ENCODE assay signal across 1 cellular context in genomic region chr13:68056816-68057710, GRCh38.
TF ChIP-seq lines count a peak whose summit lies in the region.

No MANE protein-coding gene starts in this region.

TF ChIP-seq in HepG2, 621 proteins besides CTCF, POLR2A, EP300 and RAD21 (continued from another document):
- no peak for TF ChIP-seq GPBP1L1 (CRISPR knock-in tag; IDR thresholded peaks at IDR 0.05)
- TF ChIP-seq MTERF4 (CRISPR knock-in tag; IDR thresholded peaks at IDR 0.05), result no peak
- TF ChIP-seq ZNF703 (CRISPR knock-in tag; IDR thresholded peaks at IDR 0.05; ENCODE audit: borderline replicate concordance), result no peak
- TF ChIP-seq HMG20A (CRISPR knock-in tag; IDR thresholded peaks at IDR 0.05; ENCODE audit: borderline replicate concordance), result peak; percentile 43; the same call in 1 of the 2 replicates
- no peak for TF ChIP-seq ZNF281 (CRISPR knock-in tag; IDR thresholded peaks at IDR 0.05; ENCODE audit: borderline replicate concordance)
- TF ChIP-seq ZNF383 (CRISPR knock-in tag; IDR thresholded peaks at IDR 0.05; ENCODE audit: borderline replicate concordance), result no peak
- no peak for TF ChIP-seq REST (IDR thresholded peaks at IDR 0.05; ENCODE audit: borderline replicate concordance in 1 of 2, low read depth in 1 of 2, low read length in 2 of 2)
- no peak for TF ChIP-seq FOXK2 (IDR thresholded peaks at IDR 0.05)
- no peak for TF ChIP-seq GZF1 (CRISPR knock-in tag; IDR thresholded peaks at IDR 0.05)
- no peak for TF ChIP-seq TOPORS (CRISPR knock-in tag; IDR thresholded peaks at IDR 0.05)
- TF ChIP-seq TBX2 (CRISPR knock-in tag; IDR thresholded peaks at IDR 0.05; ENCODE audit: borderline replicate concordance), result no peak
- no peak for TF ChIP-seq ZNF567 (CRISPR knock-in tag; IDR thresholded peaks at IDR 0.05; ENCODE audit: borderline replicate concordance)
- no peak for TF ChIP-seq EZH2 (conservative IDR thresholded peaks at IDR 0.05; ENCODE audit: low read depth, low read length)
- no peak for TF ChIP-seq ZBTB44 (CRISPR knock-in tag; IDR thresholded peaks at IDR 0.05)
- no peak for TF ChIP-seq PHF20 (CRISPR knock-in tag; IDR thresholded peaks at IDR 0.05)
- TF ChIP-seq ZZZ3 (CRISPR knock-in tag; IDR thresholded peaks at IDR 0.05; ENCODE audit: borderline replicate concordance), result no peak
- TF ChIP-seq SP1 (IDR thresholded peaks at IDR 0.05), result no peak
- no peak for TF ChIP-seq SP1 (CRISPR knock-in tag; IDR thresholded peaks at IDR 0.05)
- no peak for TF ChIP-seq RNF219 (CRISPR knock-in tag; IDR thresholded peaks at IDR 0.05)
- TF ChIP-seq ZFAT (CRISPR knock-in tag; conservative IDR thresholded peaks at IDR 0.05), result no peak
- TF ChIP-seq ZNF782 (CRISPR knock-in tag; IDR thresholded peaks at IDR 0.05; ENCODE audit: borderline replicate concordance), result no peak
- no peak for TF ChIP-seq JARID2 (CRISPR knock-in tag; IDR thresholded peaks at IDR 0.05; ENCODE audit: insufficient replicate concordance)
- no peak for TF ChIP-seq SMAD3 (CRISPR knock-in tag; IDR thresholded peaks at IDR 0.05)
- no peak for TF ChIP-seq MIXL1 (CRISPR knock-in tag; IDR thresholded peaks at IDR 0.05)
- peak; percentile 40; the same call in 1 of the 2 replicates for TF ChIP-seq KDM1A (CRISPR knock-in tag; IDR thresholded peaks at IDR 0.05)
- TF ChIP-seq ZNF574 (CRISPR knock-in tag; IDR thresholded peaks at IDR 0.05), result no peak
- no peak for TF ChIP-seq PAWR (CRISPR knock-in tag; IDR thresholded peaks at IDR 0.05; ENCODE audit: borderline replicate concordance)
- no peak for TF ChIP-seq CREB1 (IDR thresholded peaks at IDR 0.05)
- TF ChIP-seq CREB1 (CRISPR knock-in tag; IDR thresholded peaks at IDR 0.05), result no peak; the same call in 1 of the 2 replicates
- TF ChIP-seq FOXA1 (IDR thresholded peaks at IDR 0.05), result no peak
- TF ChIP-seq FOXA1 (CRISPR knock-in tag; IDR thresholded peaks at IDR 0.05), result peak; percentile 65
- peak; percentile 59; the same call in 1 of the 2 replicates for TF ChIP-seq NFE2 (CRISPR knock-in tag; IDR thresholded peaks at IDR 0.05)
- TF ChIP-seq RARA (CRISPR knock-in tag; IDR thresholded peaks at IDR 0.05), result peak; percentile 23; the same call in 1 of the 2 replicates
- TF ChIP-seq FOSL2 (CRISPR knock-in tag; IDR thresholded peaks at IDR 0.05), result peak; percentile 95
- TF ChIP-seq ZNF644 (CRISPR knock-in tag; IDR thresholded peaks at IDR 0.05; ENCODE audit: low read depth), result no peak
- TF ChIP-seq ZNF501 (CRISPR knock-in tag; IDR thresholded peaks at IDR 0.05), result no peak
- TF ChIP-seq MED8 (CRISPR knock-in tag; IDR thresholded peaks at IDR 0.05; ENCODE audit: insufficient replicate concordance), result no peak
- TF ChIP-seq ZNF710 (CRISPR knock-in tag; IDR thresholded peaks at IDR 0.05; ENCODE audit: borderline replicate concordance), result no peak
- TF ChIP-seq FOXA3 (CRISPR knock-in tag; IDR thresholded peaks at IDR 0.05), result peak; percentile 86
- TF ChIP-seq ZNF562 (CRISPR knock-in tag; IDR thresholded peaks at IDR 0.05; ENCODE audit: borderline replicate concordance), result no peak
- no peak for TF ChIP-seq ZNF30 (CRISPR knock-in tag; IDR thresholded peaks at IDR 0.05)
- no peak for TF ChIP-seq SNAI1 (CRISPR knock-in tag; IDR thresholded peaks at IDR 0.05; ENCODE audit: borderline replicate concordance)
- TF ChIP-seq TFAP4 (IDR thresholded peaks at IDR 0.05; ENCODE audit: borderline replicate concordance, low read depth), result no peak
